9 cellular contexts compared by ENCODE assay signal in genomic region chr7:44979481-44980392, GRCh38. TPM values are rescaled to one million over a fixed set of nuclear protein-coding genes. Genes with fewer than 3 reads are reported as not detected.
DNase-seq lines count a peak whose midpoint lies in the region; ATAC-seq and TF ChIP-seq lines count a peak whose summit lies in the region.
"Had no signal": no experiment of that assay in that cellular context is flagged by ENCODE, and none has a peak within 500 bp of the region (broad histone marks: within the 10 kb centered on the region; RNA-seq: fewer than 3 reads in every experiment).

No MANE protein-coding gene starts in this region.

- H3K4me1 ChIP-seq in ascending aorta = peaks cover 0 to 4% of the 10 kb centered on the region in 2 donors

- intact Hi-C loops in ascending aorta (cut with DNase I) = no loop called here
- intact Hi-C loops in sciatic nerve (cut with DNase I) = no loop called here

- peaks cover 24 to 35% of the 10 kb centered on the region in 2 donors for H3K36me3 ChIP-seq in ascending aorta

- ATAC-seq in HG03135 (IDR thresholded peaks at IDR 0.05; ENCODE audit: unreplicated experiment) (peak; percentile 13), sciatic nerve (peak; percentile 83), HG03196 (IDR thresholded peaks at IDR 0.05; ENCODE audit: unreplicated experiment) (no peak)

- H3K9me3 ChIP-seq in ascending aorta = no peaks in the 10 kb centered on the region
- H3K9me3 ChIP-seq: mucosa of descending colon had no signal

- H3K27me3 ChIP-seq in ascending aorta = no peaks in the 10 kb centered on the region

- TF ChIP-seq CTCF in GM12873 (IDR thresholded peaks at IDR 0.05; ENCODE audit: insufficient read depth, low read depth, low read length, missing control alignments) = peak; percentile 63
- no peak for TF ChIP-seq CTCF in ascending aorta (IDR thresholded peaks at IDR 0.05)

- DNase-seq in ascending aorta (ENCODE audit: low spot score in 2 of 2) (no peak), sciatic nerve (ENCODE audit: low spot score) (no peak), NCI-H2196 (lab: John Stamatoyannopoulos, UW; ENCODE audit: unreplicated experiment) (no peak), hypothalamus (lab: John Stamatoyannopoulos, UW) (no peak)
- DNase-seq in activated effector memory CD4-positive, alpha-beta T cell treated with Interleukin-2 at 50 U/mL for 16 hours = no peak

- H3K4me3 ChIP-seq in ascending aorta = no peak overlapping the region
- H3K4me3 ChIP-seq: mucosa of descending colon had no signal

- H3K27ac ChIP-seq in ascending aorta = peak overlapping the region; percentile 63 to 70

RNA-seq across cellular contexts. Expression of gene MYO1G, which starts 0.9 kb away (rescaled TPM):
- 5.9 TPM for total RNA-seq in ascending aorta
- 8.8 TPM for total RNA-seq in sciatic nerve

RNA-seq across cellular contexts. Expression of gene CCM2, which starts 20.3 kb away (rescaled TPM):
- total RNA-seq in ascending aorta = 61.5 TPM
- 42.9 TPM for total RNA-seq in sciatic nerve
